11 cellular contexts compared by ENCODE assay signal in the genomic region with DNA sequence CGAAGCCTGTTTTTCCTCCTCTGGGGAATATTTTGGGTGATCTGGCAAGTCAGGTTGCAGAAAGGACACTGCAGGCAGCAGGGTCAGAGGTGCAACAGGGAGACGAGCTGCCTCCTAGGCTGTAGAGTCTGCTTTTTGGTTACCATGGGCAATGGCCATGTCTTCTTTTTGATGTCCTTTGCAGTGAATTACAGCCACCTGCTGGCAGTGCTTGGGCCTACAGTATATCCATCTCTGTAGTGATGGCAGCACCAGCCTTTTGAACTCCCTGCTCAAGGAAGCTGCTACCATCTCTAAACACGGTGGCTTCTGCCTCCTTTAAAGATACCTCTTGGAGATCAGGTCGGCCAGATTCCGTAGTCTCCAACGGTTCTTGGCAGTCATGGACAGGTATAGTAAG.
A peak's percentile ranks its signal among the peaks of the same experiment; 100 is the strongest.
DNase-seq lines count a peak whose midpoint lies in the region; ATAC-seq and TF ChIP-seq lines count a peak whose summit lies in the region.
"Had no signal": no experiment of that assay in that cellular context is flagged by ENCODE, and none has a peak within 500 bp of the region (broad histone marks: within the 10 kb centered on the region; RNA-seq: fewer than 3 reads in every experiment).

No MANE protein-coding gene starts in this region.

- no peak overlapping the region for H3K4me2 ChIP-seq in KMS-11

- H3K4me3 Mint-ChIP-seq in WTC11 = no peak overlapping the region
- H3K4me3 Mint-ChIP-seq: B cell had no signal

- no peaks in the 10 kb centered on the region for H4K20me1 ChIP-seq in KMS-11 (ENCODE audit: insufficient read depth)

- H3K4me1 Mint-ChIP-seq in WTC11 = peaks cover 11% of the 10 kb centered on the region
- H3K4me1 Mint-ChIP-seq: B cell had no signal

- H3K36me3 Mint-ChIP-seq in WTC11 = no peaks in the 10 kb centered on the region

- no peak overlapping the region for H3K4me3 ChIP-seq in KMS-11 (IDR thresholded peaks at IDR 0.05; ENCODE audit: insufficient read depth, low read depth, low read length)
- H3K4me3 ChIP-seq: gastroesophageal sphincter had no signal

- H3K27me3 Mint-ChIP-seq in WTC11 (ENCODE audit: low read depth) = peaks cover 4% of the 10 kb centered on the region

- no peak overlapping the region for H2AFZ ChIP-seq in KMS-11 (ENCODE audit: low read depth)

- no peaks in the 10 kb centered on the region for H3K27me3 ChIP-seq in KMS-11 (ENCODE audit: insufficient read depth, low read depth)

- peaks cover 5% of the 10 kb centered on the region for H3K9me3 Mint-ChIP-seq in WTC11

- no peaks in the 10 kb centered on the region for H3K36me3 ChIP-seq in KMS-11 (ENCODE audit: insufficient read depth)
- H3K36me3 ChIP-seq: gastroesophageal sphincter had no signal

- no peaks in the 10 kb centered on the region for H3K4me1 ChIP-seq in KMS-11 (ENCODE audit: low read depth, poor library complexity, severe bottlenecking)
- H3K4me1 ChIP-seq: gastroesophageal sphincter had no signal

- peak; percentile 77 for ATAC-seq in WTC11
- ATAC-seq in GM19324 (IDR thresholded peaks at IDR 0.05; ENCODE audit: low FRiP score, unreplicated experiment) = no peak
- ATAC-seq: gastroesophageal sphincter had no signal

- H3K79me2 ChIP-seq in KMS-11 (ENCODE audit: insufficient read depth, low read depth) = no peaks in the 10 kb centered on the region

- POLR2A ChIA-PET in WTC11 (lab: Charles Lee) = no interaction called here

- no peak overlapping the region for H3K27ac ChIP-seq in KMS-11
- H3K27ac ChIP-seq: gastroesophageal sphincter had no signal

- H3K9ac ChIP-seq in KMS-11 = no peak overlapping the region

- CTCF ChIA-PET in WTC11 (lab: Charles Lee) = interaction anchor here (0.6 to 2.1 kb wide), 15 partner anchors 11 to 283 kb away, joined by 3 to 8 read pairs (median 3); a partner anchor contains a TSS

- TF ChIP-seq CTCF in KMS-11 (conservative IDR thresholded peaks at IDR 0.05; ENCODE audit: low read depth, low read length) = 0 out of 2 replicates have a peak, but pooled peaks have one; percentile 18
- no peak; the same call in 1 of the 2 replicates for TF ChIP-seq CTCF in WTC11 (IDR thresholded peaks at IDR 0.05)

- DNase-seq in NCI-H2171 treated with DMSO at 0.1 percent for 48 hours (lab: John Stamatoyannopoulos, UW) (peak; percentile 9), NCI-H2171 (lab: John Stamatoyannopoulos, UW) (no peak), WTC11 (ENCODE audit: low spot score) (peak; percentile 48), myocyte (ENCODE audit: low read depth) (peak; percentile 5), hypothalamus (lab: John Stamatoyannopoulos, UW) (no peak)
- no peak for DNase-seq in activated CD8-positive, alpha-beta memory T cell treated with anti-CD3 and anti-CD28 coated beads, Interleukin-2, amount 50 U/mL, for 48 hours
- DNase-seq: activated gamma-delta T cell had no signal

- no peak overlapping the region for H3K27ac Mint-ChIP-seq in WTC11
- H3K27ac Mint-ChIP-seq: B cell had no signal

TF ChIP-seq in WTC11, 78 proteins besides CTCF, POLR2A, EP300 and RAD21:
- no peak for TF ChIP-seq GABPB1 (CRISPR knock-in tag; IDR thresholded peaks at IDR 0.05)
- TF ChIP-seq, protein P1, sequence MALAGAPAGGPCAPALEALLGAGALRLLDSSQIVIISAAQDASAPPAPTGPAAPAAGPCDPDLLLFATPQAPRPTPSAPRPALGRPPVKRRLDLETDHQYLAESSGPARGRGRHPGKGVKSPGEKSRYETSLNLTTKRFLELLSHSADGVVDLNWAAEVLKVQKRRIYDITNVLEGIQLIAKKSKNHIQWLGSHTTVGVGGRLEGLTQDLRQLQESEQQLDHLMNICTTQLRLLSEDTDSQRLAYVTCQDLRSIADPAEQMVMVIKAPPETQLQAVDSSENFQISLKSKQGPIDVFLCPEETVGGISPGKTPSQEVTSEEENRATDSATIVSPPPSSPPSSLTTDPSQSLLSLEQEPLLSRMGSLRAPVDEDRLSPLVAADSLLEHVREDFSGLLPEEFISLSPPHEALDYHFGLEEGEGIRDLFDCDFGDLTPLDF (CRISPR knock-in tag; IDR thresholded peaks at IDR 0.05) = no peak
- TF ChIP-seq, protein P2, sequence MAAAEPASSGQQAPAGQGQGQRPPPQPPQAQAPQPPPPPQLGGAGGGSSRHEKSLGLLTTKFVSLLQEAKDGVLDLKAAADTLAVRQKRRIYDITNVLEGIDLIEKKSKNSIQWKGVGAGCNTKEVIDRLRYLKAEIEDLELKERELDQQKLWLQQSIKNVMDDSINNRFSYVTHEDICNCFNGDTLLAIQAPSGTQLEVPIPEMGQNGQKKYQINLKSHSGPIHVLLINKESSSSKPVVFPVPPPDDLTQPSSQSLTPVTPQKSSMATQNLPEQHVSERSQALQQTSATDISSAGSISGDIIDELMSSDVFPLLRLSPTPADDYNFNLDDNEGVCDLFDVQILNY (CRISPR knock-in tag; IDR thresholded peaks at IDR 0.05) = no peak
- no peak for TF ChIP-seq TEAD1 (CRISPR knock-in tag; IDR thresholded peaks at IDR 0.05)
- no peak for TF ChIP-seq HMGA2 (CRISPR knock-in tag; IDR thresholded peaks at IDR 0.05)
- TF ChIP-seq RELA (CRISPR knock-in tag; IDR thresholded peaks at IDR 0.05; ENCODE audit: borderline replicate concordance) = no peak

Comparison
In these comparisons a context has a peak if more than half of its experiments do, and no peak if none do; other contexts are left out.
1. DNase-seq: peak in NCI-H2171 treated with DMSO at 0.1 percent for 48 hours (single experiment), WTC11 (single experiment) and myocyte (single experiment); none in NCI-H2171 (single experiment), hypothalamus (0 of 51) and activated CD8-positive, alpha-beta memory T cell treated with anti-CD3 and anti-CD28 coated beads, Interleukin-2, amount 50 U/mL, for 48 hours (single experiment).